In genomic region chr7:101740981-101741725, GRCh38 we compare ENCODE assay signal across 9 cellular contexts.
DNase-seq lines count a peak whose midpoint lies in the region; ATAC-seq and TF ChIP-seq lines count a peak whose summit lies in the region.
"Had no signal": no experiment of that assay in that cellular context is flagged by ENCODE, and none has a peak within 500 bp of the region (broad histone marks: within the 10 kb centered on the region; RNA-seq: fewer than 3 reads in every experiment).

No MANE protein-coding gene starts in this region.

- H4K91ac ChIP-seq in H9 (ENCODE audit: insufficient read length, low read depth, low read length) = no peak overlapping the region

- no peak overlapping the region for H2BK15ac ChIP-seq in H9 (ENCODE audit: low read depth, low read length)

- peaks cover 7% of the 10 kb centered on the region for H3K23me2 ChIP-seq in H9 (ENCODE audit: insufficient read length, low read depth, low read length, poor library complexity, severe bottlenecking)

- H3K27me3 ChIP-seq in H9 (ENCODE audit: insufficient read depth, low read length) = no peaks in the 10 kb centered on the region
- H3K27me3 ChIP-seq in OCI-LY3 (ENCODE audit: low read depth, low read length) = no peaks in the 10 kb centered on the region

- intact Hi-C loops in activated CD4-positive, alpha-beta T cell treated with anti-CD3 and anti-CD28 coated beads for 36 hours (cut with DNase I, micrococcal nuclease) = no loop called here

- TF ChIP-seq CTCF in H9 (conservative IDR thresholded peaks at IDR 0.05) (no peak), OCI-LY3 (IDR thresholded peaks at IDR 0.05; ENCODE audit: low read depth, low read length) (no peak)

- DNase-seq in activated CD4-positive, alpha-beta T cell treated with anti-CD3 and anti-CD28 coated beads for 36 hours = no peak
- DNase-seq in activated CD4-positive, alpha-beta T cell treated with anti-CD3 and anti-CD28 coated beads, Interleukin-2, amount 50 U/mL, for 48 hours = no peak
- DNase-seq in H9 = no peak
- DNase-seq in naive thymus-derived CD8-positive, alpha-beta T cell = peak in 4 of 10 donors; percentile 10 to 59 (median 50)
- no peak for DNase-seq in stimulated activated CD4-positive, alpha-beta T cell treated with anti-CD3 and anti-CD28 coated beads, Interleukin-4, amount 100 ng/mL, for 24 hours
- no peak for DNase-seq in NCI-H2029 treated with DMSO at 0.1 percent for 48 hours (lab: John Stamatoyannopoulos, UW)
- DNase-seq: NCI-H1417 treated with DMSO at 0.1 percent for 48 hours had no signal

- H2BK20ac ChIP-seq in H9 (ENCODE audit: low read depth, low read length, poor library complexity, severe bottlenecking) = no peak overlapping the region

- no peaks in the 10 kb centered on the region for H3K9me3 Mint-ChIP-seq in activated CD4-positive, alpha-beta T cell treated with anti-CD3 and anti-CD28 coated beads for 36 hours (ENCODE audit: low read depth)
- no peaks in the 10 kb centered on the region; a peak in 1 of 5 replicates for H3K9me3 Mint-ChIP-seq in H9
- H3K9me3 Mint-ChIP-seq in naive thymus-derived CD8-positive, alpha-beta T cell = no peaks in the 10 kb centered on the region

- ATAC-seq in activated CD4-positive, alpha-beta T cell treated with anti-CD3 and anti-CD28 coated beads for 36 hours = no peak
- ATAC-seq in naive thymus-derived CD8-positive, alpha-beta T cell = peak; percentile 66 to 76
- ATAC-seq in HG03439 (IDR thresholded peaks at IDR 0.05; ENCODE audit: unreplicated experiment) = no peak

- peaks cover 3% of the 10 kb centered on the region for H3K27me3 Mint-ChIP-seq in activated CD4-positive, alpha-beta T cell treated with anti-CD3 and anti-CD28 coated beads for 36 hours
- peaks cover 13% of the 10 kb centered on the region for H3K27me3 Mint-ChIP-seq in H9 (ENCODE audit: low read depth)
- H3K27me3 Mint-ChIP-seq in naive thymus-derived CD8-positive, alpha-beta T cell = no peaks in the 10 kb centered on the region

- H3K56ac ChIP-seq in H9 (ENCODE audit: insufficient read length, low read depth, low read length) = no peak overlapping the region

- H3K9ac ChIP-seq in H9 (ENCODE audit: extremely low read depth, insufficient read length, low read length) (no peak overlapping the region), OCI-LY3 (ENCODE audit: low read length) (no peak overlapping the region)

- H3K79me2 ChIP-seq in H9 (ENCODE audit: insufficient read depth, low read length) (no peaks in the 10 kb centered on the region), OCI-LY3 (ENCODE audit: low read length) (no peaks in the 10 kb centered on the region)

- H3T11ph ChIP-seq in H9 (ENCODE audit: low read length) = no peak overlapping the region

- H4K5ac ChIP-seq in H9 (ENCODE audit: insufficient read length, low read depth, low read length) = no peak overlapping the region

- H3K36me3 ChIP-seq in OCI-LY3 (replicated peaks; ENCODE audit: low read depth, low read length) = no peaks in the 10 kb centered on the region

- H4K8ac ChIP-seq in H9 (replicated peaks; ENCODE audit: insufficient read length, low read depth, low read length) = no peak overlapping the region

- H3K9me3 ChIP-seq in H9 (ENCODE audit: control insufficient read depth, low read depth, low read length) = no peaks in the 10 kb centered on the region
- peaks cover 5% of the 10 kb centered on the region; the same call in 1 of the 2 replicates for H3K9me3 ChIP-seq in OCI-LY3 (ENCODE audit: insufficient read depth, low read length)

- H3K27ac ChIP-seq in H9 (ENCODE audit: insufficient read length, low read depth, low read length) = no peak overlapping the region
- no peak overlapping the region for H3K27ac ChIP-seq in OCI-LY3 (ENCODE audit: low read length)

- no peak overlapping the region for H3K23ac ChIP-seq in H9 (ENCODE audit: insufficient read length, low read depth, low read length)

- peak overlapping the region; percentile 31 for H3K27ac Mint-ChIP-seq in activated CD4-positive, alpha-beta T cell treated with anti-CD3 and anti-CD28 coated beads for 36 hours
- peak overlapping the region in 2 of 3 experiments; percentile 16 to 40; a peak in 1 of 7 replicates for H3K27ac Mint-ChIP-seq in H9
- peak overlapping the region; percentile 81 to 96 (median 93) for H3K27ac Mint-ChIP-seq in naive thymus-derived CD8-positive, alpha-beta T cell

- POLR2A ChIA-PET in activated CD4-positive, alpha-beta T cell treated with anti-CD3 and anti-CD28 coated beads for 36 hours (lab: Charles Lee) = no interaction called here
- POLR2A ChIA-PET in naive thymus-derived CD8-positive, alpha-beta T cell (lab: Charles Lee) = interaction anchor here (0.7 to 4.0 kb wide), 6 partner anchors 10 to 674 kb away, joined by 3 to 19 read pairs (median 4); partner anchors contain the start of gene CUX1

- no peak overlapping the region for H3K14ac ChIP-seq in H9 (ENCODE audit: insufficient read depth, low read length)

- no peak overlapping the region for H2BK120ac ChIP-seq in H9 (ENCODE audit: low read depth, low read length, poor library complexity, severe bottlenecking)

- H2BK12ac ChIP-seq in H9 (ENCODE audit: insufficient read length, low read depth, low read length) = no peak overlapping the region

- H3K4me1 Mint-ChIP-seq in activated CD4-positive, alpha-beta T cell treated with anti-CD3 and anti-CD28 coated beads for 36 hours = peaks cover 10% of the 10 kb centered on the region
- H3K4me1 Mint-ChIP-seq in H9 = peaks cover 14 to 27% of the 10 kb centered on the region in 2 experiments
- peaks cover 14 to 50% (median 42%) of the 10 kb centered on the region in 4 donors for H3K4me1 Mint-ChIP-seq in naive thymus-derived CD8-positive, alpha-beta T cell

- no peak overlapping the region for H2AFZ ChIP-seq in H9 (ENCODE audit: low read length)
- H2AFZ ChIP-seq in OCI-LY3 (ENCODE audit: low read depth, low read length) = no peak overlapping the region

- H3K4me2 ChIP-seq in H9 (ENCODE audit: insufficient read depth, insufficient read length, low read length) = no peak overlapping the region
- peak overlapping the region; percentile 10; the same call in 1 of the 2 replicates for H3K4me2 ChIP-seq in OCI-LY3 (ENCODE audit: low read length)

- no peaks in the 10 kb centered on the region for H3K36me3 Mint-ChIP-seq in activated CD4-positive, alpha-beta T cell treated with anti-CD3 and anti-CD28 coated beads for 36 hours (ENCODE audit: low read depth)
- H3K36me3 Mint-ChIP-seq in H9 (ENCODE audit: insufficient read depth in 1 of 3, low read depth in 3 of 3) = no peaks in the 10 kb centered on the region
- H3K36me3 Mint-ChIP-seq in naive thymus-derived CD8-positive, alpha-beta T cell = no peaks in the 10 kb centered on the region

- H3K4ac ChIP-seq in H9 (ENCODE audit: low read depth, low read length) = no peak overlapping the region

- H2BK5ac ChIP-seq in H9 (ENCODE audit: insufficient read length, low read length) = no peak overlapping the region

- H3K18ac ChIP-seq in H9 (ENCODE audit: insufficient read length, low read depth, low read length) = no peak overlapping the region

- H3K79me1 ChIP-seq in H9 (ENCODE audit: insufficient read depth, low read depth, low read length, poor library complexity, severe bottlenecking) = no peaks in the 10 kb centered on the region

- H3K4me1 ChIP-seq in H9 (ENCODE audit: insufficient read depth, low read length) = no peaks in the 10 kb centered on the region; the same call in 1 of the 2 replicates
- H3K4me1 ChIP-seq in OCI-LY3 (ENCODE audit: low read length) = peaks cover 40% of the 10 kb centered on the region

- WGBS in H9 (ENCODE audit: extremely low coverage, insufficient read length, low lambda C conversion rate) = no CpG with 5 or more reads among the region's 9 CpGs

- no peak overlapping the region for H3K4me3 Mint-ChIP-seq in activated CD4-positive, alpha-beta T cell treated with anti-CD3 and anti-CD28 coated beads for 36 hours
- no peak overlapping the region; a peak in 1 of 5 replicates for H3K4me3 Mint-ChIP-seq in H9
- H3K4me3 Mint-ChIP-seq in naive thymus-derived CD8-positive, alpha-beta T cell = peak overlapping the region; percentile 47 to 86 (median 80)

- H4K20me1 ChIP-seq in H9 (ENCODE audit: control insufficient read depth, insufficient read depth, insufficient read length) (no peaks in the 10 kb centered on the region), OCI-LY3 (ENCODE audit: insufficient read depth, low read length) (no peaks in the 10 kb centered on the region)

- no peak overlapping the region for H2AK5ac ChIP-seq in H9 (ENCODE audit: insufficient read length, low read length)

- CTCF ChIA-PET in activated CD4-positive, alpha-beta T cell treated with anti-CD3 and anti-CD28 coated beads for 36 hours (lab: Charles Lee) = interaction anchor here (0.9 kb wide), 1 partner anchor 73 kb away, joined by 3 read pairs; no protein-coding TSS in a partner anchor

- H3K4me3 ChIP-seq in OCI-LY3 (ENCODE audit: low read length) = no peak overlapping the region

Comparison
In these comparisons a context has a peak if more than half of its experiments do, and no peak if none do; other contexts are left out.
1. ATAC-seq: peak in naive thymus-derived CD8-positive, alpha-beta T cell (2 of 2); none in activated CD4-positive, alpha-beta T cell treated with anti-CD3 and anti-CD28 coated beads for 36 hours (single experiment) and HG03439 (single experiment).
2. H3K27ac Mint-ChIP-seq: peak in every context shown above with its lines; median percentile 93 in naive thymus-derived CD8-positive, alpha-beta T cell; 31 in activated CD4-positive, alpha-beta T cell treated with anti-CD3 and anti-CD28 coated beads for 36 hours; 28 in H9.
3. H3K4me3 Mint-ChIP-seq: peak in naive thymus-derived CD8-positive, alpha-beta T cell (10 of 10); none in activated CD4-positive, alpha-beta T cell treated with anti-CD3 and anti-CD28 coated beads for 36 hours (single experiment) and H9 (0 of 2).